9 cellular contexts compared by ENCODE assay signal in the genomic region with DNA sequence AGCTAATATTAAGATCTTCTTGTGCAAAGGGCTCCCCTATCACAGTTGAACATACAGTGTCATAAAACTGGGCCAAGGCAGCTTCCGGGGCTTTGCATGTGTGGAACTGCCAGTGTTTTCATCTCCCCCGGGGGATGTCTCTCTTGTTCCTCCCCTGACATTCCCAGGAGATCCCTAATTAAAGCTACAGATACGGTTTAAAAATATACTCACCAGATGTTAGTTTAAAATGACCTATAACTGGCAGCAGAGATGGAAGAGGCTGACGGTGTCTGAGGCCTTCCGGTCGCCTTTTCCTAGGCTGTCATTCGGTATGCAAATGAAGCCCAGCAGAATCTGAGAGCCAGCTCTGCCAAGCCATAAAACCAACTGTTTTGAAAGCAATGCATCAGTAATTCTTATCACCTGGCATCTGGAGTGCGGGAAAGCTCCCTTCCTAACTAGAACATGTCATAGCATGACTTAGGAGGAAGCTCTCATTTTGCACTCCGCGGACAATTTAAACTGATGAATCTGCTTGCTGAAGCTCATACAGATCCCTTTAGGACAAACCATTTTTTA.
DNase-seq lines count a peak whose midpoint lies in the region; ATAC-seq and TF ChIP-seq lines count a peak whose summit lies in the region.
"Had no signal": no experiment of that assay in that cellular context is flagged by ENCODE, and none has a peak within 500 bp of the region (broad histone marks: within the 10 kb centered on the region; RNA-seq: fewer than 3 reads in every experiment).

No MANE protein-coding gene starts in this region.

- no peaks in the 10 kb centered on the region for H3K9me3 Mint-ChIP-seq in natural killer cell

- H3K27ac Mint-ChIP-seq in natural killer cell = no peak overlapping the region

- ATAC-seq in heart left ventricle = peak in 3 of 4 donors; percentile 49 to 57 (median 53)
- ATAC-seq in left cardiac atrium = peak; percentile 23 to 62
- no peak for ATAC-seq in HG03097 (IDR thresholded peaks at IDR 0.05; ENCODE audit: low FRiP score, unreplicated experiment)
- ATAC-seq in natural killer cell = no peak

- H3K4me1 ChIP-seq in heart left ventricle (peaks cover 0 to 9% (median 3%) of the 10 kb centered on the region in 12 donors), right atrium auricular region (peaks cover 0 to 10% of the 10 kb centered on the region in 2 donors), sigmoid colon (peaks cover 0 to 64% (median 34%) of the 10 kb centered on the region in 4 donors)

- H3K4me3 Mint-ChIP-seq in natural killer cell = no peak overlapping the region

- H3K4me3 ChIP-seq in heart left ventricle (no peak overlapping the region), right atrium auricular region (no peak overlapping the region), sigmoid colon (no peak overlapping the region)

- no peak for TF ChIP-seq POLR2A in heart left ventricle (IDR thresholded peaks at IDR 0.05)
- TF ChIP-seq POLR2A in sigmoid colon (IDR thresholded peaks at IDR 0.05) = no peak

- H3K27me3 ChIP-seq in heart left ventricle (no peaks in the 10 kb centered on the region), right atrium auricular region (no peaks in the 10 kb centered on the region), sigmoid colon (no peaks in the 10 kb centered on the region)

- TF ChIP-seq EP300 in sigmoid colon (IDR thresholded peaks at IDR 0.05) = no peak

- no peak overlapping the region for H3K27ac ChIP-seq in heart left ventricle
- H3K27ac ChIP-seq in right atrium auricular region = peak overlapping the region in 1 of 2 donors; percentile 7
- peak overlapping the region in 1 of 4 donors; percentile 2 for H3K27ac ChIP-seq in sigmoid colon

- TF ChIP-seq CTCF in heart left ventricle (IDR thresholded peaks at IDR 0.05) (no peak), right atrium auricular region (IDR thresholded peaks at IDR 0.05) (no peak), natural killer cell (IDR thresholded peaks at IDR 0.05) (no peak), sigmoid colon (IDR thresholded peaks at IDR 0.05) (no peak)

- no peaks in the 10 kb centered on the region for H3K36me3 Mint-ChIP-seq in natural killer cell

- peak in 2 of 5 donors; percentile 29 to 47 for DNase-seq in heart left ventricle
- DNase-seq in right atrium auricular region (ENCODE audit: low spot score) = no peak
- DNase-seq in NCI-H748 treated with DMSO at 0.1 percent for 48 hours (lab: John Stamatoyannopoulos, UW) = peak; percentile 9
- no peak for DNase-seq in left cardiac atrium
- DNase-seq in natural killer cell = no peak
- DNase-seq in sigmoid colon = no peak
- DNase-seq in activated CD8-positive, alpha-beta memory T cell treated with anti-CD3 and anti-CD28 coated beads, Interleukin-2, amount 50 U/mL, for 4 hours = no peak
- DNase-seq: C1 segment of cervical spinal cord had no signal

- H3K27me3 Mint-ChIP-seq in natural killer cell (ENCODE audit: low read depth in 2 of 2) = peaks cover 4 to 8% of the 10 kb centered on the region in 2 donors

- WGBS in heart left ventricle, 4 donors = 20 to 31% (median 25%) methylated on average over 10 of the region's 10 CpGs
- WGBS in sigmoid colon, 2 donors = 8 to 31% methylated on average over 10 of the region's 10 CpGs

- intact Hi-C loops in heart left ventricle (cut with DNase I) (no loop called here), left cardiac atrium (cut with DNase I) (no loop called here), natural killer cell (cut with micrococcal nuclease) (no loop called here), sigmoid colon (cut with DNase I) (no loop called here)

- H3K4me1 Mint-ChIP-seq in natural killer cell = no peaks in the 10 kb centered on the region

- no peaks in the 10 kb centered on the region for H3K9me3 ChIP-seq in heart left ventricle
- H3K9me3 ChIP-seq in right atrium auricular region = no peaks in the 10 kb centered on the region
- H3K9me3 ChIP-seq in sigmoid colon = no peaks in the 10 kb centered on the region

- no peaks in the 10 kb centered on the region for H3K36me3 ChIP-seq in heart left ventricle
- no peaks in the 10 kb centered on the region for H3K36me3 ChIP-seq in right atrium auricular region
- no peaks in the 10 kb centered on the region for H3K36me3 ChIP-seq in sigmoid colon

Comparison
In these comparisons a context has a peak if more than half of its experiments do, and no peak if none do; other contexts are left out.
1. ATAC-seq: peak in heart left ventricle (3 of 4) and left cardiac atrium (2 of 2); none in HG03097 (single experiment) and natural killer cell (0 of 3).